In the genomic region with DNA sequence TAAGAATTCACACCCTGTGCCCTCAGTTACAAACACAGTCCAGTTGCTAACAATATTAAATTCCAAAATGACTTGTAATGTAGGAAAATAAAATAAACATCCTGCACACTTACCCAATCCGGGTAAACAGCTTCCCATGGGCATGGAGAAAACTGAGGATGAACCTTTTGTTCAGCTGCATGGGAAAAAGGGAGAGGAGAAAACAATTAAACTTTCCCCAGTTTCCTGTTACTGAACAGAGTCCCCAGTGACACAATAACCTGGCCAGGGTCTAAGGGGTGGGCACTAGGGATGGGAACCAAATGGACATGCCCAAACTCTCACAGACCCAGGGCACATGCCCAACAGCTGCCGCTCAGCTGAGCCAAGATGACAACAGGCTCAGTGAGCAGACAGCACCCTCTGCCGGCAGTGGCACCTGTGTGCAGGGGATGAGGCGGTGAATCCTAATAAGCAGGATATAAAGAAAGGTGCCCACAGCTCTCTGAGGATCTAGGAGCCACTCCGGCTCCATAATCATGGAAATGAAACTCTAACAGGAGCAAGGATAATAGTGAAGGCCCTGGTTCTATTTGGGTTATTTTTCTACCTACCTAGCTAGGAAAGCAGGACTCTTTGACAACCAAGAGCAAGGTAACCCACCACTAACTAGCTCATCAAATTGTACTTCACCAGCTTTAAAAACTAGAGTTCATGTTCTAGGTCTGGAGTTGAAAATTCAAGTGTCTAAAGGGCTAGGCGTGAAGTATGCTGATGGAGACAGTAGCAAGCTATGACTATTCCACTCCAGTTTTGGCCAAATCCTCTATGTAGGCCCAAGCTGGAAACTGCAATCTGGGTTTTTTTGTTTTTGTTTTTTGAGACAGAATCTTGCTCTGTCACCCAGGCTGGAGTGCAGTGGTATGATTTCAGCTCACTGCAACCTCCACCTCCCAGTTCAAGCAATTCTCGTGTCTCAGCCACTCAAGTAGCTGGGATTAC, we compare ENCODE assay signal across 8 cellular contexts. TPM values are rescaled to one million over a fixed set of nuclear protein-coding genes. Genes with fewer than 3 reads are reported as not detected.
DNase-seq lines count a peak whose midpoint lies in the region; ATAC-seq and TF ChIP-seq lines count a peak whose summit lies in the region.

No MANE protein-coding gene starts in this region.

- peak overlapping the region in 1 of 2 donors; percentile 2 for H3K9ac ChIP-seq in stomach smooth muscle (ENCODE audit: low read length in 2 of 2)

- TF ChIP-seq CTCF in RWPE2 (IDR thresholded peaks at IDR 0.05; ENCODE audit: poor library complexity, severe bottlenecking) (peak; percentile 97), fibroblast of villous mesenchyme (IDR thresholded peaks at IDR 0.05; ENCODE audit: insufficient read depth, low read depth, low read length) (peak; percentile 99), neutrophil (IDR thresholded peaks at IDR 0.05) (peak; percentile 89)

- H3K4me3 ChIP-seq in RWPE2 (ENCODE audit: severe bottlenecking) (no peak overlapping the region), fibroblast of villous mesenchyme (ENCODE audit: low read depth, low read length) (no peak overlapping the region), neutrophil (ENCODE audit: low read depth in 1 of 2, low read length in 1 of 2) (no peak overlapping the region), stomach smooth muscle (ENCODE audit: low read length in 2 of 2) (no peak overlapping the region)

- H3K36me3 ChIP-seq in RWPE2 (ENCODE audit: low read depth) (peaks cover 25% of the 10 kb centered on the region), neutrophil (peaks cover 39% of the 10 kb centered on the region), stomach smooth muscle (ENCODE audit: control insufficient read depth in 2 of 2, insufficient read depth in 2 of 2, low read length in 2 of 2) (peaks cover 0 to 13% of the 10 kb centered on the region in 2 donors)

- H3K9me3 ChIP-seq in RWPE2 (ENCODE audit: severe bottlenecking) (no peaks in the 10 kb centered on the region), neutrophil (no peaks in the 10 kb centered on the region), stomach smooth muscle (ENCODE audit: control insufficient read depth in 2 of 2, low read length in 2 of 2) (no peaks in the 10 kb centered on the region)

- H3K27me3 ChIP-seq in RWPE2 (ENCODE audit: insufficient read depth, poor library complexity, severe bottlenecking) = no peaks in the 10 kb centered on the region
- no peaks in the 10 kb centered on the region for H3K27me3 ChIP-seq in neutrophil
- H3K27me3 ChIP-seq in stomach smooth muscle (ENCODE audit: control insufficient read depth in 1 of 2, insufficient read depth in 2 of 2, low read length in 2 of 2) = no peaks in the 10 kb centered on the region

- DNase-seq in GM04504 (ENCODE audit: low read depth) (peak; percentile 89), LHCN-M2 (ENCODE audit: low read depth) (peak; percentile 95), RWPE2 (ENCODE audit: low spot score) (peak; percentile 77), fibroblast of villous mesenchyme (ENCODE audit: low read depth) (peak; percentile 92)
- peak; percentile 71 for DNase-seq in activated effector memory CD4-positive, alpha-beta T cell treated with Interleukin-2 at 50 U/mL for 16 hours

- no peak overlapping the region for H3K27ac ChIP-seq in RWPE2 (ENCODE audit: poor library complexity, severe bottlenecking)
- H3K27ac ChIP-seq in neutrophil = no peak overlapping the region
- peak overlapping the region; percentile 49 for H3K27ac ChIP-seq in stomach smooth muscle (ENCODE audit: low read length)

- peak; percentile 76 for ATAC-seq in RWPE2 (ENCODE audit: low read depth)
- no peak for ATAC-seq in GM19397 (IDR thresholded peaks at IDR 0.05; ENCODE audit: unreplicated experiment)

- H3K4me1 ChIP-seq in RWPE2 (ENCODE audit: insufficient read depth, poor library complexity, severe bottlenecking) (peaks cover 12% of the 10 kb centered on the region), neutrophil (ENCODE audit: control insufficient read depth in 1 of 2, insufficient read depth in 1 of 2, low read depth in 1 of 2, low read length in 1 of 2) (no peaks in the 10 kb centered on the region), stomach smooth muscle (ENCODE audit: control insufficient read depth, insufficient read depth, low read length) (peaks cover 10% of the 10 kb centered on the region)

RNA-seq across cellular contexts. Expression of a gene that starts 58.8 kb away (rescaled TPM):
- total RNA-seq in LHCN-M2 (2014; rRNA removed) (23.5 and 35.5 TPM in 2 replicates), fibroblast of villous mesenchyme (50.5 and 60.6 TPM in 2 replicates)
- polyA plus RNA-seq in LHCN-M2 (2012) = 31.0 TPM

RNA-seq across cellular contexts. Expression of a gene that starts 58.9 kb away (rescaled TPM):
- total RNA-seq in LHCN-M2 (2014; rRNA removed) (64.4 and 65.5 TPM in 2 replicates), fibroblast of villous mesenchyme (20.0 and 35.0 TPM in 2 replicates)
- 42.3 TPM for polyA plus RNA-seq in LHCN-M2 (2012)
